ENCODE assay signal across 6 cellular contexts in the genomic region with DNA sequence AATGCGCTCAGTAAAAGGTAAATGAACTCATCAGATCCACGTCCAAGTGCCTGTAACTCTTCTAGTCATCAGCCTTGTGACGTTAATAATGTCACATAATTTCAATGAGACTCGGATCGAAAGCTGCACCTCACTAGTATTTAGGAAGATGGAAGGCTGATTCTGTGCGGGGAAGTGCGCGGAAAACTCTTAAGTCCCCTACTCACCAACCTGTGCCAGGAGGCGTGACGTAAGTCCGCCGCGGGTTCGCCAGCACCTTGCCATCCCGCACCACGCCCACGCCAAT. TPM values are rescaled to one million over a fixed set of nuclear protein-coding genes. Genes with fewer than 3 reads are reported as not detected.
DNase-seq lines count a peak whose midpoint lies in the region; ATAC-seq lines count a peak whose summit lies in the region.

No MANE protein-coding gene starts in this region.

- H3K27me3 Mint-ChIP-seq in T-cell (no peaks in the 10 kb centered on the region), immature natural killer cell (ENCODE audit: low read depth in 3 of 3) (peaks cover 0 to 1% (median 0%) of the 10 kb centered on the region in 3 donors)

- ATAC-seq in GM19395 (IDR thresholded peaks at IDR 0.05; ENCODE audit: unreplicated experiment) (peak; percentile 41), HG03354 (IDR thresholded peaks at IDR 0.05; ENCODE audit: poor library complexity, severe bottlenecking, unreplicated experiment) (peak; percentile 57), T-cell (replicated peaks in 1 of 4) (peak; percentile 62 to 70 (median 64))

- DNase-seq in T-cell (peak in 29 of 34 experiments; percentile 80 to 91 (median 87)), hippocampal formation (lab: John Stamatoyannopoulos, UW) (no peak), immature natural killer cell (no peak)

- CTCF ChIA-PET in T-cell (lab: Charles Lee) = interaction anchor here in 1 of 2 donors (1.8 to 2.8 kb wide), 2 partner anchors 39 to 127 kb away, joined by 6 to 11 read pairs; no protein-coding TSS in a partner anchor

- peak overlapping the region; percentile 98 for H3K4me3 ChIP-seq in iPS-11a (ENCODE audit: low read depth, low read length)

- no peak overlapping the region for H3K4me3 Mint-ChIP-seq in T-cell
- H3K4me3 Mint-ChIP-seq in immature natural killer cell = no peak overlapping the region

- POLR2A ChIA-PET in T-cell (lab: Charles Lee) = interaction anchor here (1.3 to 3.2 kb wide), 3 partner anchors 16 to 112 kb away, joined by 4 to 13 read pairs (median 5); no protein-coding TSS in a partner anchor

- H3K36me3 Mint-ChIP-seq in T-cell (peaks cover 32% of the 10 kb centered on the region), immature natural killer cell (peaks cover 11 to 20% (median 15%) of the 10 kb centered on the region in 3 donors)

- H3K27ac Mint-ChIP-seq in T-cell (no peak overlapping the region), immature natural killer cell (no peak overlapping the region)

- H3K9me3 Mint-ChIP-seq in T-cell (no peaks in the 10 kb centered on the region), immature natural killer cell (no peaks in the 10 kb centered on the region)

- peaks cover 13 to 26% (median 19%) of the 10 kb centered on the region in 3 donors for H3K4me1 Mint-ChIP-seq in T-cell
- H3K4me1 Mint-ChIP-seq in immature natural killer cell = peaks cover 9 to 17% of the 10 kb centered on the region in 2 donors

RNA-seq across cellular contexts. Expression of a gene that starts 0.3 kb away (rescaled TPM):
- 10 to 100 TPM; 56.4 to 80.2 (median 61.5) TPM for total RNA-seq in T-cell
- polyA plus RNA-seq in immature natural killer cell = 10 to 100 TPM; 40.2 to 49.4 (median 45.5) TPM

RNA-seq across cellular contexts. Expression of a gene that starts 0.7 kb away (rescaled TPM):
- 100 to 1,000 TPM in 4 of 5 donors, 10 to 100 TPM in 1; 92.9 to 142 (median 120) TPM for total RNA-seq in T-cell
- 10 to 100 TPM; 85.6 to 95.6 (median 93.3) TPM for polyA plus RNA-seq in immature natural killer cell

RNA-seq across cellular contexts. Expression of a gene that starts 6.9 kb away (rescaled TPM):
- total RNA-seq in T-cell = 10 to 100 TPM; 54.2 to 72.8 (median 57.5) TPM
- 10 to 100 TPM; 17.7 to 29.2 (median 26.2) TPM for polyA plus RNA-seq in immature natural killer cell

RNA-seq across cellular contexts. Expression of a gene that starts 14.9 kb away (rescaled TPM):
- total RNA-seq in T-cell = 10 to 100 TPM; 47.7 to 86.2 (median 77.9) TPM
- 10 to 100 TPM; 38.8 to 71.6 (median 69.6) TPM for polyA plus RNA-seq in immature natural killer cell

RNA-seq across cellular contexts. Expression of a gene that starts 18.3 kb away (rescaled TPM):
- under 1 TPM; 0.07 to 0.65 (median 0.22) TPM for total RNA-seq in T-cell
- polyA plus RNA-seq in immature natural killer cell = under 1 TPM in 1 of 3 donors, not detected in 2; 0.21 TPM

Comparison
In these comparisons a context has a peak if more than half of its experiments do, and no peak if none do; other contexts are left out.
1. DNase-seq: peak in T-cell (29 of 34); none in hippocampal formation (0 of 2) and immature natural killer cell (0 of 3).
2. Peak in every context shown above with its lines, with median percentiles within 50 percentile points of each other: ATAC-seq.